Comparison of ENCODE assay signal across 8 cellular contexts in genomic region chr3:100254168-100254777, GRCh38. TPM values are rescaled to one million over a fixed set of nuclear protein-coding genes. Genes with fewer than 3 reads are reported as not detected.
DNase-seq lines count a peak whose midpoint lies in the region; ATAC-seq and TF ChIP-seq lines count a peak whose summit lies in the region.

No MANE protein-coding gene starts in this region.

- WGBS in iPS DF 6.9 (ENCODE audit: insufficient coverage, insufficient read length): no CpG with 5 or more reads among the region's 7 CpGs

- no peaks in the 10 kb centered on the region for H3K9me3 ChIP-seq in CD8-positive, alpha-beta T cell (ENCODE audit: low read length)
- H3K9me3 ChIP-seq in OCI-LY3 (ENCODE audit: insufficient read depth, low read length) (no peaks in the 10 kb centered on the region), iPS DF 6.9 (ENCODE audit: control insufficient read depth, insufficient read depth, low read length) (no peaks in the 10 kb centered on the region), gastrocnemius medialis (no peaks in the 10 kb centered on the region)

- no peaks in the 10 kb centered on the region for H3K27me3 ChIP-seq in CD8-positive, alpha-beta T cell (ENCODE audit: insufficient read depth, low read length)
- peaks cover 18% of the 10 kb centered on the region for H3K27me3 ChIP-seq in OCI-LY3 (ENCODE audit: low read depth, low read length)
- no peaks in the 10 kb centered on the region for H3K27me3 ChIP-seq in iPS DF 6.9 (ENCODE audit: control insufficient read depth, insufficient read depth, low read length)
- no peaks in the 10 kb centered on the region for H3K27me3 ChIP-seq in gastrocnemius medialis

- in situ Hi-C loops in astrocyte of the spinal cord (cut with HindIII; ENCODE audit: low sequenced_read_pairs) (no loop called here), gastrocnemius medialis (cut with MboI; ENCODE audit: low sequenced_read_pairs in 4 of 4) (loop anchor here (5.0 to 10.0 kb wide), 6 partner anchors 182 to 422 kb away; no protein-coding TSS in a partner anchor)

- no peak for TF ChIP-seq POLR2A in gastrocnemius medialis (IDR thresholded peaks at IDR 0.05)

- CTCF ChIA-PET in CD8-positive, alpha-beta T cell (lab: Charles Lee): interaction anchor here (0.6 to 2.1 kb wide), 16 partner anchors 12 to 432 kb away, joined by 3 to 22 read pairs (median 4); no protein-coding TSS in a partner anchor

- peaks cover 5% of the 10 kb centered on the region for H3K4me1 Mint-ChIP-seq in CD8-positive, alpha-beta T cell (ENCODE audit: low read depth)

- H3K36me3 ChIP-seq in CD8-positive, alpha-beta T cell (ENCODE audit: insufficient read depth, low read length): no peaks in the 10 kb centered on the region
- H3K36me3 ChIP-seq in OCI-LY3 (replicated peaks; ENCODE audit: low read depth, low read length) (no peaks in the 10 kb centered on the region), iPS DF 6.9 (ENCODE audit: control insufficient read depth, insufficient read depth, low read length) (no peaks in the 10 kb centered on the region), gastrocnemius medialis (no peaks in the 10 kb centered on the region)

- H4K20me1 ChIP-seq in OCI-LY3 (ENCODE audit: insufficient read depth, low read length): no peaks in the 10 kb centered on the region

- POLR2A ChIA-PET in CD8-positive, alpha-beta T cell (lab: Charles Lee): interaction anchor here (1.0 kb wide), 1 partner anchor 185 kb away, joined by 7 read pairs; no protein-coding TSS in a partner anchor

- ATAC-seq in CD8-positive, alpha-beta T cell: peak; percentile 66
- ATAC-seq in GM19023 (IDR thresholded peaks at IDR 0.05; ENCODE audit: unreplicated experiment) (peak; percentile 85), gastrocnemius medialis (peak; percentile 85 to 93)

- H3K4me3 Mint-ChIP-seq in CD8-positive, alpha-beta T cell: no peak overlapping the region

- H3K9me3 Mint-ChIP-seq in CD8-positive, alpha-beta T cell: no peaks in the 10 kb centered on the region

- H3K4me2 ChIP-seq in OCI-LY3 (ENCODE audit: low read length): peak overlapping the region; percentile 36; the same call in 1 of the 2 replicates

- H3K4me1 ChIP-seq in CD8-positive, alpha-beta T cell (ENCODE audit: insufficient read depth, low read length): no peaks in the 10 kb centered on the region
- H3K4me1 ChIP-seq in OCI-LY3 (ENCODE audit: low read length) (no peaks in the 10 kb centered on the region), iPS DF 6.9 (ENCODE audit: control insufficient read depth, insufficient read depth, low read length) (no peaks in the 10 kb centered on the region), gastrocnemius medialis (peaks cover 23 to 26% of the 10 kb centered on the region in 2 donors)

- peak; percentile 51 for TF ChIP-seq CTCF in CD8-positive, alpha-beta T cell (IDR thresholded peaks at IDR 0.05)
- TF ChIP-seq CTCF in OCI-LY3 (IDR thresholded peaks at IDR 0.05; ENCODE audit: low read depth, low read length): peak; percentile 89
- TF ChIP-seq CTCF in astrocyte of the spinal cord (IDR thresholded peaks at IDR 0.05; ENCODE audit: low read depth, low read length): peak; percentile 76
- TF ChIP-seq CTCF in gastrocnemius medialis (IDR thresholded peaks at IDR 0.05 in 4 of 5, conservative IDR thresholded peaks at IDR 0.05 in 1 of 5): peak; percentile 75 to 90 (median 87)

- intact Hi-C loops in CD8-positive, alpha-beta T cell (cut with DNase I, micrococcal nuclease): loop anchor here (1.0 to 10.0 kb wide), 7 partner anchors 186 to 1729 kb away; partner anchors contain the start of genes CLDND1 (in 1 of the 2), CPOX (in 1 of the 2) and DCBLD2 (in 1 of the 2)
- intact Hi-C loops in gastrocnemius medialis (cut with DNase I; ENCODE audit: low total_unique reads): loop anchor here (1.0 to 5.0 kb wide), 3 partner anchors 102 to 411 kb away; no protein-coding TSS in a partner anchor

- no peak overlapping the region for H3K27ac ChIP-seq in CD8-positive, alpha-beta T cell (ENCODE audit: low read depth, low read length)
- H3K27ac ChIP-seq in OCI-LY3 (ENCODE audit: low read length) (no peak overlapping the region), iPS DF 6.9 (ENCODE audit: low read length) (no peak overlapping the region), gastrocnemius medialis (peak overlapping the region; percentile 28 to 66 (median 64))

- H3K79me2 ChIP-seq in OCI-LY3 (ENCODE audit: low read length): no peaks in the 10 kb centered on the region

- peak in 2 of 7 experiments; percentile 15 to 20 for DNase-seq in CD8-positive, alpha-beta T cell
- DNase-seq in HUDEP-2 (lab: John Stamatoyannopoulos, UW; ENCODE audit: unreplicated experiment in 76 of 76) (peak in 41 of 76 experiments; percentile 4 to 59 (median 23)), astrocyte of the spinal cord (ENCODE audit: low read depth, low spot score) (peak; percentile 81), iPS DF 6.9 (ENCODE audit: low read depth, low spot score) (peak; percentile 50), gastrocnemius medialis (peak; percentile 33 to 63)
- DNase-seq in activated effector memory CD4-positive, alpha-beta T cell treated with anti-CD3 and anti-CD28 coated beads, Interleukin-2, amount 50 U/mL, for 16 hours: no peak

- no peaks in the 10 kb centered on the region for H3K27me3 Mint-ChIP-seq in CD8-positive, alpha-beta T cell (ENCODE audit: low read depth)

- no peak overlapping the region for H3K9ac ChIP-seq in OCI-LY3 (ENCODE audit: low read length)

- no peak overlapping the region for H3K4me3 ChIP-seq in CD8-positive, alpha-beta T cell (ENCODE audit: low read depth, low read length)
- no peak overlapping the region for H3K4me3 ChIP-seq in OCI-LY3 (ENCODE audit: low read length)
- H3K4me3 ChIP-seq in astrocyte of the spinal cord (ENCODE audit: low read depth, low read length): no peak overlapping the region
- H3K4me3 ChIP-seq in iPS DF 6.9 (ENCODE audit: low read length): no peak overlapping the region
- H3K4me3 ChIP-seq in gastrocnemius medialis: no peak overlapping the region

- H3K27ac Mint-ChIP-seq in CD8-positive, alpha-beta T cell: no peak overlapping the region

- H2AFZ ChIP-seq in OCI-LY3 (ENCODE audit: low read depth, low read length): 0 out of 2 replicates have a peak overlapping the region, but pooled peaks have one; percentile 42

- no peaks in the 10 kb centered on the region for H3K36me3 Mint-ChIP-seq in CD8-positive, alpha-beta T cell

RNA-seq across cellular contexts. Expression of gene TBC1D23, which starts 6.5 kb away (rescaled TPM):
- 10 to 100 TPM; 38.9 to 43.9 TPM for total RNA-seq in CD8-positive, alpha-beta T cell
- total RNA-seq in gastrocnemius medialis: 10 to 100 TPM; 14.2 to 56.4 (median 45.0) TPM

Comparison
In these comparisons a context has a peak if more than half of its experiments do, and no peak if none do; other contexts are left out.
1. H3K27ac ChIP-seq: peak in gastrocnemius medialis (4 of 4); none in CD8-positive, alpha-beta T cell (single experiment), OCI-LY3 (single experiment) and iPS DF 6.9 (single experiment).
2. Peak in every context shown above with its lines, with median percentiles within 50 percentile points of each other: ATAC-seq and CTCF ChIP-seq.